ENCODE assay signal across 22 cellular contexts in the genomic region with DNA sequence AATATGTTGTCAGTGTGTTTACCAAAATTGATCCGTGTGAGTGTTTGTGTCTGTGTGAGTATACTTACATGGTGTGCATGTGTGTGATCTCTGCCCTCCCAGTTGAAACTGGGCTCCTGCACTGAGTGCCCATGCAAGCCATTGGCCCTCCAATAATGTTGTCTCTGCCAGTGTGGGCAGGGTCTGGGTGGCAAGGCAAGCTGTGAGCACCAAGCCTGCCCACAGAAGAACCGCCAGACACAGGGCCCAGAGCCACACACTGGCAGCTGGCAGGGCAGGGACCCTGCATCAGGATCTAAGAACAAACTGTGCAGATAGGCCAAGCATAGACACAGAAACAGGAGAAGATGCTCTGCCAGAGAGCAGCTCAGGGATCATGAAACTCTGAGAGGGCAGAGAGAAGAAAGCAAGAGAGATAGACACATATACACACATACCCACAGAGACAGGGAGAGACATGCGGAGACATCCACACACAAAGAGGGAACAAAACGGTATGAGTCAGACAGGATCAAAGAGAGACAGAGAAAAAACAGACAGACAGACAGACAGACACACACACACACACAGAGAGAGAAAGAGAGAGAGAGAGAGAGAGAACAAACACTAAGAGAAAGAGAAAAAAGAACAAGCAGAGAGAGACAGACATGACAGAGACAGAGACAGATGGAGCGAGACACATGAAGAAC.
"Had no signal": no experiment of that assay in that cellular context is flagged by ENCODE, and none has a peak within 500 bp of the region (broad histone marks: within the 10 kb centered on the region; RNA-seq: fewer than 3 reads in every experiment).

No MANE protein-coding gene starts in this region.

- H3K36me3 ChIP-seq: heart left ventricle, lower lobe of right lung, right atrium auricular region, WERI-Rb-1 had no signal

- H3K27ac ChIP-seq: foreskin keratinocyte, heart left ventricle, lower lobe of right lung, right atrium auricular region, SK-N-MC, testis, WERI-Rb-1 had no signal

- H3K27me3 ChIP-seq: foreskin keratinocyte, right atrium auricular region, testis had no signal

- DNase-seq: activated CD4-positive, alpha-beta T cell treated with anti-CD3 and anti-CD28 coated beads, Interleukin-2, amount 50 U/mL, for 1 hour; activated CD8-positive, alpha-beta memory T cell treated with anti-CD3 and anti-CD28 coated beads, Interleukin-2, amount 50 U/mL, for 48 hours; activated effector memory CD4-positive, alpha-beta T cell treated with Interleukin-2 at 50 U/mL for 16 hours; activated T-cell treated with anti-CD3 and anti-CD28 coated beads, Interleukin-2, amount 50 U/mL, for 4 hours; endodermal cell; foreskin keratinocyte; lower lobe of right lung; stimulated activated CD4-positive, alpha-beta T cell treated with anti-CD3 and anti-CD28 coated beads, Interleukin-15, amount 100 ng/mL, for 24 hours; stimulated activated CD4-positive, alpha-beta T cell treated with anti-CD3 and anti-CD28 coated beads, Interleukin-2, amount 100 ng/mL, for 24 hours; stimulated activated naive B cell treated with anti-CD40 and anti-IgM and Interleukin-4, amounts not matched to agents 10 μg/mL and 1 μg/mL and 100 μg/mL, for 72 hours; T1000; testis; trophoblast cell; WERI-Rb-1 had no signal

- H3K9me3 Mint-ChIP-seq: activated T-cell treated with anti-CD3 and anti-CD28 coated beads, Interleukin-2, amount 50 U/mL, for 4 hours; central memory CD8-positive, alpha-beta T cell; dendritic cell treated with granulocyte-macrophage colony-stimulating factor and Interleukin-4, amounts not matched to agents 40 ng/mL and 50 ng/mL, for 4 days; natural killer cell treated with Interleukin-12 subunit alpha and Interleukin-12 subunit beta and Interleukin-15 and Interleukin-18, amount 100 ng/mL, for 72 hours; stimulated activated naive B cell treated with anti-CD40 and anti-IgM and Interleukin-4, amounts not matched to agents 10 μg/mL and 1 μg/mL and 100 μg/mL, for 72 hours had no signal

- H3K36me3 Mint-ChIP-seq: natural killer cell treated with Interleukin-12 subunit alpha and Interleukin-12 subunit beta and Interleukin-15 and Interleukin-18, amount 100 ng/mL, for 72 hours; stimulated activated naive B cell treated with anti-CD40 and anti-IgM and Interleukin-4, amounts not matched to agents 10 μg/mL and 1 μg/mL and 100 μg/mL, for 72 hours had no signal

- H3K9me3 ChIP-seq: lower lobe of right lung, right atrium auricular region, testis had no signal

- ATAC-seq: esophagus mucosa; foreskin keratinocyte; lower lobe of right lung; natural killer cell treated with Interleukin-12 subunit alpha and Interleukin-12 subunit beta and Interleukin-15 and Interleukin-18, amount 100 ng/mL, for 72 hours; stimulated activated naive B cell treated with anti-CD40 and anti-IgM and Interleukin-4, amounts not matched to agents 10 μg/mL and 1 μg/mL and 100 μg/mL, for 72 hours had no signal

- H3K27ac Mint-ChIP-seq: dendritic cell treated with granulocyte-macrophage colony-stimulating factor and Interleukin-4, amounts not matched to agents 40 ng/mL and 50 ng/mL, for 4 days; endodermal cell; natural killer cell treated with Interleukin-12 subunit alpha and Interleukin-12 subunit beta and Interleukin-15 and Interleukin-18, amount 100 ng/mL, for 72 hours; stimulated activated naive B cell treated with anti-CD40 and anti-IgM and Interleukin-4, amounts not matched to agents 10 μg/mL and 1 μg/mL and 100 μg/mL, for 72 hours; T-helper 1 cell treated with Interleukin-12 subunit alpha and Interleukin-12 subunit beta and Interleukin-4 antibody, amounts not matched to agents 30 μg/mL and 1 μg/mL, for 36 hours had no signal

- H3K4me3 ChIP-seq: heart left ventricle, lower lobe of right lung, right atrium auricular region, SK-N-MC, testis had no signal

- H3K4me1 ChIP-seq: foreskin keratinocyte, heart left ventricle, lower lobe of right lung, right atrium auricular region, testis had no signal

- H3K4me3 Mint-ChIP-seq: activated T-cell treated with anti-CD3 and anti-CD28 coated beads, Interleukin-2, amount 50 U/mL, for 4 hours; central memory CD8-positive, alpha-beta T cell; dendritic cell treated with granulocyte-macrophage colony-stimulating factor and Interleukin-4, amounts not matched to agents 40 ng/mL and 50 ng/mL, for 4 days; endodermal cell; natural killer cell treated with Interleukin-12 subunit alpha and Interleukin-12 subunit beta and Interleukin-15 and Interleukin-18, amount 100 ng/mL, for 72 hours; stimulated activated naive B cell treated with anti-CD40 and anti-IgM and Interleukin-4, amounts not matched to agents 10 μg/mL and 1 μg/mL and 100 μg/mL, for 72 hours; T-helper 1 cell treated with Interleukin-12 subunit alpha and Interleukin-12 subunit beta and Interleukin-4 antibody, amounts not matched to agents 30 μg/mL and 1 μg/mL, for 36 hours had no signal

- H3K4me1 Mint-ChIP-seq: central memory CD8-positive, alpha-beta T cell; stimulated activated naive B cell treated with anti-CD40 and anti-IgM and Interleukin-4, amounts not matched to agents 10 μg/mL and 1 μg/mL and 100 μg/mL, for 72 hours had no signal
